33 cellular contexts compared by ENCODE assay signal in genomic region chr6:141521440-141521839, GRCh38.
DNase-seq lines count a peak whose midpoint lies in the region; ATAC-seq, FAIRE-seq and TF ChIP-seq lines count a peak whose summit lies in the region.
"Had no signal": no experiment of that assay in that cellular context is flagged by ENCODE, and none has a peak within 500 bp of the region (broad histone marks: within the 10 kb centered on the region; RNA-seq: fewer than 3 reads in every experiment).

No MANE protein-coding gene starts in this region.

- H3K9me3 ChIP-seq in endothelial cell of umbilical vein (replicated peaks; ENCODE audit: control insufficient read depth, insufficient read depth, low read length) (no peaks in the 10 kb centered on the region), Peyer's patch (no peaks in the 10 kb centered on the region)
- H3K9me3 ChIP-seq: gastroesophageal sphincter, ovary, SJCRH30, upper lobe of right lung had no signal

- TF ChIP-seq POLR2A in endothelial cell of umbilical vein (IDR thresholded peaks at IDR 0.05; ENCODE audit: low read depth, low read length) = no peak
- no peak for TF ChIP-seq POLR2A in Peyer's patch (IDR thresholded peaks at IDR 0.05)

- H3K9ac ChIP-seq in endothelial cell of umbilical vein (replicated peaks; ENCODE audit: extremely low read depth, insufficient read depth, low read length) = no peak overlapping the region

- H3K4me3 ChIP-seq in endothelial cell of umbilical vein (replicated peaks in 1 of 3; ENCODE audit: insufficient read depth in 1 of 3, low read depth in 1 of 3, low read length in 3 of 3) (no peak overlapping the region), Peyer's patch (no peak overlapping the region)
- H3K4me3 ChIP-seq: gastroesophageal sphincter, ovary, SJCRH30, upper lobe of right lung had no signal

- peak; percentile 44 for ATAC-seq in HG03378 (IDR thresholded peaks at IDR 0.05; ENCODE audit: unreplicated experiment)
- no peak for ATAC-seq in HG02759 (IDR thresholded peaks at IDR 0.05; ENCODE audit: unreplicated experiment)
- ATAC-seq: activated CD8-positive, alpha-beta T cell treated with anti-CD3 and anti-CD28 coated beads, Interleukin-2, amount 10 ng/mL, durations not matched to agents 7 days and 5 days; gastroesophageal sphincter; left colon; upper lobe of right lung had no signal

- H2AFZ ChIP-seq in endothelial cell of umbilical vein (ENCODE audit: low read depth, low read length) = no peak overlapping the region

- no peak for FAIRE-seq in endothelial cell of umbilical vein (lab: Jason Lieb, UNC)
- FAIRE-seq: A204.1, colon, small intestine had no signal

- no peaks in the 10 kb centered on the region for H4K20me1 ChIP-seq in endothelial cell of umbilical vein (replicated peaks; ENCODE audit: control insufficient read depth, extremely low read depth, insufficient read depth, low read length)

- H3K27ac ChIP-seq in endothelial cell of umbilical vein (ENCODE audit: insufficient read depth, low read depth, low read length) (no peak overlapping the region), Peyer's patch (no peak overlapping the region)
- H3K27ac ChIP-seq: brain microvascular endothelial cell, gastroesophageal sphincter, ovary, SJCRH30, upper lobe of right lung, WERI-Rb-1 had no signal

- POLR2A ChIA-PET in endothelial cell of umbilical vein (lab: Charles Lee) = no interaction called here

- DNase-seq in ELR (ENCODE audit: low read depth) = peak; percentile 19
- DNase-seq in endothelial cell of umbilical vein (ENCODE audit: low read depth, low spot score) = peak; percentile 24
- DNase-seq in glomerular visceral epithelial cell (ENCODE audit: extremely low spot score) = peak; percentile 2
- no peak for DNase-seq in middle frontal gyrus (ENCODE audit: extremely low spot score, low spot score)
- DNase-seq in cerebellar cortex (ENCODE audit: low spot score) = no peak
- DNase-seq in Peyer's patch = no peak
- DNase-seq: activated CD4-positive, alpha-beta T cell treated with anti-CD3 and anti-CD28 coated beads for 4 hours; activated CD8-positive, alpha-beta T cell treated with anti-CD3 and anti-CD28 coated beads, Interleukin-2, amount 10 ng/mL, durations not matched to agents 7 days and 5 days; amygdala; brain microvascular endothelial cell; Calu3; DMS79 treated with DMSO at 0.1 percent for 48 hours; effector CD8-positive, alpha-beta T cell; GF-D8; hippocampal formation; KG1; left colon; NCI-H1436; NCI-H345; NCI-H69; ovary; retina; SJCRH30; small intestine; stimulated activated naive CD4-positive, alpha-beta T cell; T-helper 9 cell; upper lobe of right lung; WERI-Rb-1 had no signal

- CTCF ChIA-PET in endothelial cell of umbilical vein (lab: Charles Lee) = no interaction called here

- H3K79me2 ChIP-seq in endothelial cell of umbilical vein (ENCODE audit: control insufficient read depth, insufficient read depth, low read length) = no peaks in the 10 kb centered on the region

- BruUV-seq in endothelial cell of umbilical vein (replicated peaks; lab: Mats Ljungman, UMichigan) = no TSS peak

- H3K36me3 ChIP-seq in endothelial cell of umbilical vein (ENCODE audit: control insufficient read depth in 2 of 2, extremely low read depth in 1 of 2, insufficient read depth in 2 of 2, low read length in 2 of 2) (no peaks in the 10 kb centered on the region), Peyer's patch (no peaks in the 10 kb centered on the region)
- H3K36me3 ChIP-seq: brain microvascular endothelial cell, gastroesophageal sphincter, ovary, SJCRH30, upper lobe of right lung, WERI-Rb-1 had no signal

- intact Hi-C loops in endothelial cell of umbilical vein (cut with micrococcal nuclease) = no loop called here

- dilution Hi-C loops in endothelial cell of umbilical vein (cut with MboI; ENCODE audit: extremely low pct_ligation_motif_present, low sequenced_read_pairs) = no loop called here

- H3K4me1 ChIP-seq in endothelial cell of umbilical vein (ENCODE audit: control insufficient read depth, extremely low read depth, insufficient read depth, low read length) (no peaks in the 10 kb centered on the region), Peyer's patch (no peaks in the 10 kb centered on the region)
- H3K4me1 ChIP-seq: gastroesophageal sphincter, SJCRH30, upper lobe of right lung had no signal

- TF ChIP-seq CTCF in endothelial cell of umbilical vein (IDR thresholded peaks at IDR 0.05; ENCODE audit: extremely low read depth in 1 of 2, insufficient read depth in 1 of 2, low read depth in 1 of 2, low read length in 2 of 2) (no peak), Peyer's patch (IDR thresholded peaks at IDR 0.05) (no peak)

- H3K9me1 ChIP-seq in endothelial cell of umbilical vein (replicated peaks; ENCODE audit: control insufficient read depth, extremely low read depth, insufficient read depth, low read length) = no peaks in the 10 kb centered on the region

- H3K27me3 ChIP-seq in endothelial cell of umbilical vein (ENCODE audit: control insufficient read depth in 2 of 2, insufficient read depth in 2 of 2, low read length in 2 of 2) (no peaks in the 10 kb centered on the region), Peyer's patch (no peaks in the 10 kb centered on the region)
- H3K27me3 ChIP-seq: brain microvascular endothelial cell, gastroesophageal sphincter, ovary, SJCRH30, upper lobe of right lung had no signal

- H3K4me2 ChIP-seq in endothelial cell of umbilical vein (ENCODE audit: insufficient read depth, low read length) = no peak overlapping the region

TF ChIP-seq in endothelial cell of umbilical vein, 7 proteins besides CTCF, POLR2A, EP300 and RAD21:
- no peak for TF ChIP-seq JUN (IDR thresholded peaks at IDR 0.05; ENCODE audit: borderline replicate concordance, insufficient read depth, insufficient read length, low read depth)
- TF ChIP-seq MYC (IDR thresholded peaks at IDR 0.05; ENCODE audit: low read depth, low read length) = no peak
- no peak for TF ChIP-seq EZH2 (IDR thresholded peaks at IDR 0.05; ENCODE audit: borderline replicate concordance, low read depth, low read length, severe bottlenecking)
- no peak for TF ChIP-seq MAX (IDR thresholded peaks at IDR 0.05; ENCODE audit: insufficient read depth, insufficient read length)

Comparison
In these comparisons a context has a peak if more than half of its experiments do, and no peak if none do; other contexts are left out.
1. DNase-seq: peak in ELR (single experiment), endothelial cell of umbilical vein (single experiment) and glomerular visceral epithelial cell (single experiment); none in middle frontal gyrus (single experiment), cerebellar cortex (single experiment) and Peyer's patch (0 of 3).